ENCODE assay signal across 18 cellular contexts in genomic region chr10:124238367-124238766, GRCh38.
DNase-seq lines count a peak whose midpoint lies in the region; ATAC-seq, FAIRE-seq and TF ChIP-seq lines count a peak whose summit lies in the region.
"Had no signal": no experiment of that assay in that cellular context is flagged by ENCODE, and none has a peak within 500 bp of the region (broad histone marks: within the 10 kb centered on the region; RNA-seq: fewer than 3 reads in every experiment).

No MANE protein-coding gene starts in this region.

- BruUV-seq in HepG2 (replicated peaks; lab: Mats Ljungman, UMichigan), result no TSS peak

- no peak overlapping the region for H3K56ac ChIP-seq in H1 (replicated peaks; ENCODE audit: insufficient read length, low read depth, low read length)

- H3K27ac ChIP-seq in BLaER1 (no peak overlapping the region), H1 (ENCODE audit: low read depth, low read length) (no peak overlapping the region), HepG2 (ENCODE audit: extremely low read length, insufficient read depth, low read length) (no peak overlapping the region), GM23338 (ENCODE audit: low read depth) (no peak overlapping the region)
- H3K27ac ChIP-seq: PC-9, RWPE1 had no signal

- H2BK20ac ChIP-seq in H1 (ENCODE audit: low read length), result no peak overlapping the region

- H2BK5ac ChIP-seq in H1 (ENCODE audit: low read depth, low read length), result peak overlapping the region; percentile 26; the same call in 1 of the 2 replicates

- no peaks in the 10 kb centered on the region for H3K79me2 ChIP-seq in H1 (ENCODE audit: control insufficient read depth in 1 of 2, insufficient read depth in 2 of 2, low read length in 2 of 2)
- no peaks in the 10 kb centered on the region for H3K79me2 ChIP-seq in HepG2 (ENCODE audit: insufficient read depth, low read length)
- no peaks in the 10 kb centered on the region for H3K79me2 ChIP-seq in GM23338 (replicated peaks; ENCODE audit: insufficient read depth)

- H2BK120ac ChIP-seq in H1 (replicated peaks; ENCODE audit: low read depth, low read length), result no peak overlapping the region

- TF ChIP-seq EP300 in H1 (IDR thresholded peaks at IDR 0.05; ENCODE audit: borderline replicate concordance in 1 of 2, low read depth in 2 of 2, low read length in 2 of 2) (no peak), HepG2 (IDR thresholded peaks at IDR 0.05; ENCODE audit: low read depth in 2 of 2, low read length in 2 of 2) (no peak), HepG2 (CRISPR knock-in tag; IDR thresholded peaks at IDR 0.05; ENCODE audit: borderline replicate concordance) (no peak)

- no peak for TF ChIP-seq RAD21 in H1 (IDR thresholded peaks at IDR 0.05 in 1 of 2, conservative IDR thresholded peaks at IDR 0.05 in 1 of 2; ENCODE audit: low read depth in 2 of 2, low read length in 2 of 2)
- TF ChIP-seq RAD21 in HepG2 (CRISPR knock-in tag; IDR thresholded peaks at IDR 0.05), result no peak

- in situ Hi-C loops in HepG2 (cut with HindIII; ENCODE audit: extremely low pct_ligation_motif_present, low pct_unique_long_range_greater_than_20kb), result no loop called here

- H3K9ac ChIP-seq in BLaER1 (no peak overlapping the region), H1 (replicated peaks in 1 of 4; ENCODE audit: extremely low read depth in 1 of 4, low read depth in 3 of 4, low read length in 3 of 4) (no peak overlapping the region), HepG2 (ENCODE audit: insufficient read depth, low read depth, low read length) (no peak overlapping the region)

- H3K27me3 ChIP-seq in BLaER1 (no peaks in the 10 kb centered on the region), H1 (replicated peaks in 1 of 4; ENCODE audit: control insufficient read depth in 3 of 4, extremely low read depth in 1 of 4, insufficient read depth in 3 of 4, low read length in 3 of 4) (no peaks in the 10 kb centered on the region; a peak in 2 of 7 replicates), HepG2 (ENCODE audit: control insufficient read depth in 1 of 2, insufficient read depth in 2 of 2, low read length in 2 of 2) (peaks cover 3 to 10% of the 10 kb centered on the region in 2 experiments; a peak in 2 of 5 replicates), GM23338 (ENCODE audit: insufficient read depth) (no peaks in the 10 kb centered on the region)

- FAIRE-seq in H1 (lab: Jason Lieb, UNC) (peak; percentile 7), HepG2 (lab: Jason Lieb, UNC) (no peak)
- FAIRE-seq: G401.6 had no signal

- peaks cover 10% of the 10 kb centered on the region for H3K9me3 ChIP-seq in BLaER1
- no peaks in the 10 kb centered on the region for H3K9me3 ChIP-seq in H1 (ENCODE audit: insufficient read depth in 2 of 2, low read depth in 1 of 2, low read length in 1 of 2)
- H3K9me3 ChIP-seq in HepG2 (ENCODE audit: low read length), result no peaks in the 10 kb centered on the region

- H3K27ac Mint-ChIP-seq in GM23338, result no peak overlapping the region

- H3K23me2 ChIP-seq in H1 (ENCODE audit: low read depth, low read length), result no peaks in the 10 kb centered on the region; the same call in 1 of the 2 replicates

- no peak for TF ChIP-seq POLR2A in H1 (IDR thresholded peaks at IDR 0.05; ENCODE audit: control extremely low read depth in 1 of 2, low read depth in 2 of 2, low read length in 2 of 2)
- TF ChIP-seq POLR2A in HepG2 (IDR thresholded peaks at IDR 0.05; ENCODE audit: insufficient read depth in 1 of 2, low read depth in 2 of 2, low read length in 2 of 2), result no peak

- H2BK15ac ChIP-seq in H1 (ENCODE audit: low read length), result no peak overlapping the region

- TF ChIP-seq CTCF in H1 (IDR thresholded peaks at IDR 0.05; ENCODE audit: control extremely low read depth in 1 of 3, insufficient read depth in 1 of 3, low read depth in 1 of 3, low read length in 3 of 3) (no peak), HepG2 (CRISPR knock-in tag; IDR thresholded peaks at IDR 0.05) (no peak), GM23338 (conservative IDR thresholded peaks at IDR 0.05; ENCODE audit: low read depth in 2 of 2) (no peak)

- H3K4me1 Mint-ChIP-seq in GM23338, result peaks cover 19% of the 10 kb centered on the region

- H3K4me2 ChIP-seq in BLaER1 (peak overlapping the region; percentile 49), H1 (ENCODE audit: insufficient read depth in 1 of 2, low read depth in 2 of 2, low read length in 2 of 2) (no peak overlapping the region), HepG2 (ENCODE audit: low read depth, low read length) (no peak overlapping the region), GM23338 (no peak overlapping the region)
- H3K4me2 ChIP-seq: PC-9 had no signal

- no peaks in the 10 kb centered on the region for H4K20me1 ChIP-seq in BLaER1
- H4K20me1 ChIP-seq in H1 (replicated peaks in 1 of 2; ENCODE audit: control insufficient read depth in 1 of 2, insufficient read depth in 2 of 2, low read length in 2 of 2), result no peaks in the 10 kb centered on the region
- no peaks in the 10 kb centered on the region for H4K20me1 ChIP-seq in HepG2 (ENCODE audit: insufficient read depth, low read length)
- no peaks in the 10 kb centered on the region for H4K20me1 ChIP-seq in GM23338 (replicated peaks; ENCODE audit: insufficient read depth)

- CTCF ChIA-PET in H1 (lab: Charles Lee; ENCODE audit: partially characterized antibody), result interaction anchor here (0.8 to 4.0 kb wide), 4 partner anchors 12 to 242 kb away, joined by 3 to 18 read pairs (median 4); no protein-coding TSS in a partner anchor
- CTCF ChIA-PET in HepG2 (lab: Yijun Ruan, JAX; ENCODE audit: low intra/inter-chr PET ratio, low total read pairs), result no interaction called here

- 0 out of 2 replicates have a peak overlapping the region, but pooled peaks have one; percentile 12 for H2AFZ ChIP-seq in H1 (ENCODE audit: low read length)
- no peak overlapping the region for H2AFZ ChIP-seq in HepG2 (ENCODE audit: low read length)
- no peak overlapping the region for H2AFZ ChIP-seq in GM23338
- H2AFZ ChIP-seq: PC-9 had no signal

- H3K9me3 Mint-ChIP-seq in GM23338, result no peaks in the 10 kb centered on the region; the same call in 2 of the 3 replicates

- no peak overlapping the region for H3K4me3 Mint-ChIP-seq in GM23338

- H3K27me3 Mint-ChIP-seq in GM23338 (ENCODE audit: insufficient read depth, low read depth, poor library complexity), result peaks cover 15% of the 10 kb centered on the region

- H3K4ac ChIP-seq in H1 (replicated peaks; ENCODE audit: insufficient read length, low read depth, low read length), result no peak overlapping the region

- no peak overlapping the region for H4K8ac ChIP-seq in H1 (ENCODE audit: extremely low read depth, insufficient read depth, low read length)

- H3F3A ChIP-seq in GM23338 (replicated peaks; ENCODE audit: low read depth), result no peaks in the 10 kb centered on the region

- H3K4me3 ChIP-seq in BLaER1 (no peak overlapping the region), H1 (ENCODE audit: extremely low read depth in 1 of 4, insufficient read depth in 2 of 4, low read depth in 3 of 4, low read length in 4 of 4) (no peak overlapping the region), HepG2 (replicated peaks in 1 of 3; ENCODE audit: insufficient read depth in 1 of 3, low read depth in 2 of 3, low read length in 3 of 3) (no peak overlapping the region), GM23338 (no peak overlapping the region)
- H3K4me3 ChIP-seq: PC-9 had no signal

- peaks cover 70% of the 10 kb centered on the region for H3K4me1 ChIP-seq in BLaER1
- peaks cover 0 to 6% (median 3%) of the 10 kb centered on the region in 4 experiments; a peak in 6 of 7 replicates for H3K4me1 ChIP-seq in H1 (replicated peaks in 1 of 4; ENCODE audit: control insufficient read depth in 3 of 4, insufficient read depth in 4 of 4, low read length in 3 of 4)
- no peaks in the 10 kb centered on the region for H3K4me1 ChIP-seq in HepG2 (ENCODE audit: insufficient read depth, low read length)
- no peaks in the 10 kb centered on the region for H3K4me1 ChIP-seq in GM23338 (ENCODE audit: insufficient read depth)

- H3K9me2 ChIP-seq in GM23338 (ENCODE audit: insufficient read depth), result no peaks in the 10 kb centered on the region

- WGBS in H1 (ENCODE audit: extremely low coverage in 1 of 2, insufficient coverage in 1 of 2, insufficient read length in 1 of 2, insufficient replicate concordance in 2 of 2, low coverage in 1 of 2, low lambda C conversion rate in 2 of 2, missing lambda C conversion rate in 1 of 2), 2 experiments, result 85% methylated on average over 8 of the region's 8 CpGs; no CpG with 5 or more reads in 1 of the 2 experiments
- 45% methylated on average over 7 of the region's 8 CpGs for WGBS in HepG2 (ENCODE audit: low lambda C conversion rate)

- H3K36me3 Mint-ChIP-seq in GM23338 (ENCODE audit: low read depth), result no peaks in the 10 kb centered on the region

- no peaks in the 10 kb centered on the region for H3K36me3 ChIP-seq in BLaER1
- H3K36me3 ChIP-seq in H1 (ENCODE audit: control insufficient read depth in 2 of 4, insufficient read depth in 4 of 4, low read length in 3 of 4), result no peaks in the 10 kb centered on the region
- no peaks in the 10 kb centered on the region for H3K36me3 ChIP-seq in HepG2 (replicated peaks in 1 of 2; ENCODE audit: control insufficient read depth in 1 of 2, insufficient read depth in 2 of 2, low read length in 2 of 2)
- H3K36me3 ChIP-seq in GM23338 (ENCODE audit: insufficient read depth), result no peaks in the 10 kb centered on the region

- H4K5ac ChIP-seq in H1 (ENCODE audit: insufficient read length, low read depth, low read length), result no peak overlapping the region

- H3K79me1 ChIP-seq in H1 (ENCODE audit: low read depth, low read length), result no peaks in the 10 kb centered on the region

- H3K23ac ChIP-seq in H1 (ENCODE audit: insufficient read length), result no peak overlapping the region

- H4K91ac ChIP-seq in H1 (replicated peaks; ENCODE audit: insufficient read length, low read length), result no peak overlapping the region

- POLR2A ChIA-PET in H1 (lab: Charles Lee; ENCODE audit: partially characterized antibody) (no interaction called here), HepG2 (lab: Yijun Ruan, JAX) (no interaction called here)

- H3K14ac ChIP-seq in H1 (ENCODE audit: insufficient read length), result no peak overlapping the region

- intact Hi-C loops in HepG2 (cut with micrococcal nuclease; ENCODE audit: unreplicated experiment), result no loop called here

- no peak for ATAC-seq in HepG2
- ATAC-seq in GM21529 (IDR thresholded peaks at IDR 0.05; ENCODE audit: unreplicated experiment), result no peak
- ATAC-seq in GM23338, result no peak
- no peak for ATAC-seq in HG03432 (IDR thresholded peaks at IDR 0.05; ENCODE audit: unreplicated experiment)

- H3K18ac ChIP-seq in H1 (ENCODE audit: extremely low read depth, low read length), result no peak overlapping the region

- no peak overlapping the region for H2AK5ac ChIP-seq in H1 (ENCODE audit: low read depth, low read length)

- H2BK12ac ChIP-seq in H1 (ENCODE audit: low read depth, low read length), result no peak overlapping the region

- DNase-seq in HPDE6-E6E7 (ENCODE audit: extremely low spot score) (peak; percentile 26), H1 (ENCODE audit: low read depth in 1 of 2, low spot score in 2 of 2) (no peak), HepG2 (ENCODE audit: low spot score) (no peak), NCI-H2081 treated with DMSO at 0.1 percent for 48 hours (lab: John Stamatoyannopoulos, UW) (no peak), GM23338 (ENCODE audit: low spot score) (no peak)
- DNase-seq: C1 segment of cervical spinal cord, DND-41, HCEC 1CT, KG1, NCI-H187, NCI-H345, NCI-H524 treated with DMSO at 0.1 percent for 48 hours, PC-9 had no signal

TF ChIP-seq in HepG2, 621 proteins besides CTCF, POLR2A, EP300 and RAD21 (continues in another document):
- no peak for TF ChIP-seq ZNF205 (CRISPR knock-in tag; IDR thresholded peaks at IDR 0.05)
